Comparison of ENCODE assay signal across 21 cellular contexts in genomic region chr2:241160318-241160717, GRCh38.
"Had no signal": no experiment of that assay in that cellular context is flagged by ENCODE, and none has a peak within 500 bp of the region (broad histone marks: within the 10 kb centered on the region; RNA-seq: fewer than 3 reads in every experiment).

No MANE protein-coding gene starts in this region.

- H3K9me3 ChIP-seq: colonic mucosa, esophagus muscularis mucosa, heart right ventricle, left lung, lower lobe of right lung had no signal

- H3K4me1 ChIP-seq: colonic mucosa, foreskin keratinocyte had no signal

- FAIRE-seq: endothelial cell of umbilical vein, frontal cortex, islet of Langerhans, keratinocyte had no signal

- H3K27me3 ChIP-seq: colonic mucosa, dorsolateral prefrontal cortex, esophagus muscularis mucosa, foreskin keratinocyte, heart right ventricle, left lung had no signal

- ATAC-seq: foreskin keratinocyte, heart right ventricle, left cardiac atrium, left lung, left ventricle myocardium superior, lower lobe of right lung had no signal

- H3K4me3 ChIP-seq: colonic mucosa, dorsolateral prefrontal cortex, esophagus muscularis mucosa, heart right ventricle, left lung, lower lobe of right lung had no signal

- DNase-seq: colonic mucosa; cortex of kidney; dermis blood vessel endothelial cell; dorsolateral prefrontal cortex; effector CD4-positive, alpha-beta T cell; effector memory CD4-positive, alpha-beta T cell; foreskin keratinocyte; glutamatergic neuron; heart right ventricle; hippocampal formation; left cardiac atrium; left ventricle myocardium superior; lower lobe of right lung; mesenchymal stem cell; midbrain had no signal

- H3K27ac ChIP-seq: colonic mucosa, foreskin keratinocyte, left lung, lower lobe of right lung had no signal

- H3K36me3 ChIP-seq: colonic mucosa had no signal
